13 cellular contexts compared by ENCODE assay signal in the genomic region with DNA sequence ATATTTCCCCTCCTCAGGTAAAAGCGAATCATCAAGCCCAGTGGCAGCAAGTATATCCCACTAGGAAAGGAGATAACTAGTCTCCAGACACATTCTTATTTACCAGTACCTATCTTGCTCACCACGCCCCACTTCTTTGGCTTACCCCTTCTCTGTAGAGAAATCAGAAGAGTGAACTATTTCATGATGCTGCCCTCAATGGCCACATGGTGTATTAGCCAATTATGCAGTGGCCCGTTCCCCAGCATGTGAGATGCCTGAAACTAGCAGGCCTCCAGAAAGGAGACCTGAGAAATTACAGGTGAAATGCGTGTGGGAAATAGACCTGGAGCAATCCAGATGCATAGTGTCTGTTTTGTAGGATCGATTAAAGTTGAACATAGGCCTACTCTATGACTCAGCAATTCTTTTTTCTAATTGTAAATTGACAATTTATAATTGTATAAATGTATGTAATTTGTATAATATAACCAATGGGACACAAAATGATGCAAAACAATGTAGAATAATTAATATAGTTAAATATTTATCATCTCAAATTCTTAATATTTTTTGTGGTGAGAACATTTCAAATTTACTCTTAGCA.
DNase-seq lines count a peak whose midpoint lies in the region; ATAC-seq, FAIRE-seq and TF ChIP-seq lines count a peak whose summit lies in the region.
"Had no signal": no experiment of that assay in that cellular context is flagged by ENCODE, and none has a peak within 500 bp of the region (broad histone marks: within the 10 kb centered on the region; RNA-seq: fewer than 3 reads in every experiment).

No MANE protein-coding gene starts in this region.

- no peak overlapping the region for H4K8ac ChIP-seq in H1 (ENCODE audit: extremely low read depth, insufficient read depth, low read length)

- intact Hi-C loops in cardiac septum (cut with DNase I) = no loop called here

- no peak overlapping the region for H2AFZ ChIP-seq in GM23338
- H2AFZ ChIP-seq in H1 (ENCODE audit: low read length) = no peak overlapping the region
- H2AFZ ChIP-seq: GM23248 had no signal

- H3K79me1 ChIP-seq in H1 (ENCODE audit: low read depth, low read length) = no peaks in the 10 kb centered on the region

- no peak for TF ChIP-seq POLR2A in H1 (IDR thresholded peaks at IDR 0.05; ENCODE audit: control extremely low read depth in 1 of 2, low read depth in 2 of 2, low read length in 2 of 2)

- H3K36me3 Mint-ChIP-seq in GM23338 (ENCODE audit: low read depth) = no peaks in the 10 kb centered on the region
- no peaks in the 10 kb centered on the region for H3K36me3 Mint-ChIP-seq in progenitor cell of endocrine pancreas (ENCODE audit: insufficient read depth)

- H3K9me3 ChIP-seq in H1 (ENCODE audit: insufficient read depth in 2 of 2, low read depth in 1 of 2, low read length in 1 of 2) = no peaks in the 10 kb centered on the region
- H3K9me3 ChIP-seq: BLaER1, Caco-2, HAP-1 had no signal

- no peaks in the 10 kb centered on the region for H3K36me3 ChIP-seq in GM23338 (ENCODE audit: insufficient read depth)
- no peaks in the 10 kb centered on the region for H3K36me3 ChIP-seq in H1 (ENCODE audit: control insufficient read depth in 2 of 4, insufficient read depth in 4 of 4, low read length in 3 of 4)
- H3K36me3 ChIP-seq: BLaER1, HAP-1 had no signal

- no peak overlapping the region; the same call in 1 of the 2 replicates for H3K27ac Mint-ChIP-seq in GM23338
- peak overlapping the region; percentile 38 for H3K27ac Mint-ChIP-seq in progenitor cell of endocrine pancreas
- H3K27ac Mint-ChIP-seq: CD8-positive, alpha-beta memory T cell had no signal

- H3K18ac ChIP-seq in H1 (ENCODE audit: extremely low read depth, low read length) = no peak overlapping the region

- H4K20me1 ChIP-seq in GM23338 (replicated peaks; ENCODE audit: insufficient read depth) = no peaks in the 10 kb centered on the region
- no peaks in the 10 kb centered on the region for H4K20me1 ChIP-seq in H1 (replicated peaks in 1 of 2; ENCODE audit: control insufficient read depth in 1 of 2, insufficient read depth in 2 of 2, low read length in 2 of 2)
- H4K20me1 ChIP-seq: BLaER1 had no signal

- CTCF ChIA-PET in H1 (lab: Charles Lee; ENCODE audit: partially characterized antibody) = interaction anchor here (0.6 kb wide), 1 partner anchor 68 kb away, joined by 3 read pairs; no protein-coding TSS in a partner anchor

- no peak for TF ChIP-seq RAD21 in H1 (IDR thresholded peaks at IDR 0.05 in 1 of 2, conservative IDR thresholded peaks at IDR 0.05 in 1 of 2; ENCODE audit: low read depth in 2 of 2, low read length in 2 of 2)

- no peak overlapping the region for H3K14ac ChIP-seq in H1 (ENCODE audit: insufficient read length)

- H2BK12ac ChIP-seq in H1 (ENCODE audit: low read depth, low read length) = no peak overlapping the region

- no peaks in the 10 kb centered on the region for H3F3A ChIP-seq in GM23338 (replicated peaks; ENCODE audit: low read depth)

- FAIRE-seq in H1 (lab: Jason Lieb, UNC) = peak; percentile 13
- FAIRE-seq: GM18507 had no signal

- DNase-seq in GM23338 (ENCODE audit: low spot score) = peak; percentile 34
- no peak for DNase-seq in H1 (ENCODE audit: low read depth in 1 of 2, low spot score in 2 of 2)
- no peak for DNase-seq in progenitor cell of endocrine pancreas (ENCODE audit: low spot score, unreplicated experiment)
- DNase-seq in cardiac septum (ENCODE audit: low spot score) = no peak
- no peak for DNase-seq in NCI-H2107 (lab: John Stamatoyannopoulos, UW)
- DNase-seq: AML-193; Caco-2; CD8-positive, alpha-beta memory T cell; GM23248 had no signal

- H3K4me2 ChIP-seq in GM23338 (no peak overlapping the region), H1 (ENCODE audit: insufficient read depth in 1 of 2, low read depth in 2 of 2, low read length in 2 of 2) (no peak overlapping the region)
- H3K4me2 ChIP-seq: BLaER1 had no signal

- H3K27me3 ChIP-seq in GM23338 (ENCODE audit: insufficient read depth) (no peaks in the 10 kb centered on the region), H1 (replicated peaks in 1 of 4; ENCODE audit: control insufficient read depth in 3 of 4, extremely low read depth in 1 of 4, insufficient read depth in 3 of 4, low read length in 3 of 4) (no peaks in the 10 kb centered on the region)
- H3K27me3 ChIP-seq: BLaER1 had no signal

- H3K4me1 Mint-ChIP-seq in GM23338 (peaks cover 5% of the 10 kb centered on the region; the same call in 2 of the 3 replicates), progenitor cell of endocrine pancreas (ENCODE audit: low read depth) (peaks cover 10% of the 10 kb centered on the region)
- H3K4me1 Mint-ChIP-seq: CD8-positive, alpha-beta memory T cell had no signal

- H3K27ac ChIP-seq in GM23338 (ENCODE audit: low read depth) = no peak overlapping the region
- no peak overlapping the region for H3K27ac ChIP-seq in H1 (ENCODE audit: low read depth, low read length)
- H3K27ac ChIP-seq: BLaER1, GM23248 had no signal

- no peaks in the 10 kb centered on the region for H3K79me2 ChIP-seq in GM23338 (replicated peaks; ENCODE audit: insufficient read depth)
- H3K79me2 ChIP-seq in H1 (ENCODE audit: control insufficient read depth in 1 of 2, insufficient read depth in 2 of 2, low read length in 2 of 2) = no peaks in the 10 kb centered on the region

- peak; percentile 60 for ATAC-seq in GM23338
- ATAC-seq in HG03175 (IDR thresholded peaks at IDR 0.05; ENCODE audit: unreplicated experiment) = no peak

- H3K9me2 ChIP-seq in GM23338 (ENCODE audit: insufficient read depth) = no peaks in the 10 kb centered on the region

- H3K4me1 ChIP-seq in GM23338 (ENCODE audit: insufficient read depth) (no peaks in the 10 kb centered on the region; the same call in 1 of the 2 replicates), H1 (replicated peaks in 1 of 4; ENCODE audit: control insufficient read depth in 3 of 4, insufficient read depth in 4 of 4, low read length in 3 of 4) (peaks cover 0 to 2% (median 0%) of the 10 kb centered on the region in 4 experiments; a peak in 3 of 7 replicates)
- H3K4me1 ChIP-seq: BLaER1, Caco-2 had no signal

- H3K23ac ChIP-seq in H1 (ENCODE audit: insufficient read length) = no peak overlapping the region

- H4K5ac ChIP-seq in H1 (ENCODE audit: insufficient read length, low read depth, low read length) = no peak overlapping the region

- no peak overlapping the region for H4K91ac ChIP-seq in H1 (replicated peaks; ENCODE audit: insufficient read length, low read length)

- no peaks in the 10 kb centered on the region for H3K9me3 Mint-ChIP-seq in GM23338
- H3K9me3 Mint-ChIP-seq in progenitor cell of endocrine pancreas (ENCODE audit: low read depth) = no peaks in the 10 kb centered on the region
- H3K9me3 Mint-ChIP-seq: CD8-positive, alpha-beta memory T cell had no signal

- H3K4me3 ChIP-seq in GM23338 = no peak overlapping the region
- H3K4me3 ChIP-seq in H1 (ENCODE audit: extremely low read depth in 1 of 4, insufficient read depth in 2 of 4, low read depth in 3 of 4, low read length in 4 of 4) = no peak overlapping the region
- H3K4me3 ChIP-seq: BLaER1, GM23248, HAP-1 had no signal

- no peak overlapping the region for H2BK20ac ChIP-seq in H1 (ENCODE audit: low read length)

- H3K27me3 Mint-ChIP-seq in GM23338 (ENCODE audit: insufficient read depth, low read depth, poor library complexity) = no peaks in the 10 kb centered on the region
- H3K27me3 Mint-ChIP-seq in progenitor cell of endocrine pancreas = no peaks in the 10 kb centered on the region

- no peak for TF ChIP-seq EP300 in H1 (IDR thresholded peaks at IDR 0.05; ENCODE audit: borderline replicate concordance in 1 of 2, low read depth in 2 of 2, low read length in 2 of 2)

- H3K56ac ChIP-seq in H1 (replicated peaks; ENCODE audit: insufficient read length, low read depth, low read length) = no peak overlapping the region

- no peak overlapping the region for H2BK15ac ChIP-seq in H1 (ENCODE audit: low read length)

- no peak overlapping the region for H3K4ac ChIP-seq in H1 (replicated peaks; ENCODE audit: insufficient read length, low read depth, low read length)

- no peaks in the 10 kb centered on the region for H3K23me2 ChIP-seq in H1 (ENCODE audit: low read depth, low read length)

- H2BK120ac ChIP-seq in H1 (replicated peaks; ENCODE audit: low read depth, low read length) = no peak overlapping the region

- POLR2A ChIA-PET in H1 (lab: Charles Lee; ENCODE audit: partially characterized antibody) = interaction anchor here (1.0 kb wide), 1 partner anchor 38 kb away, joined by 3 read pairs; no protein-coding TSS in a partner anchor

- WGBS in H1 (ENCODE audit: extremely low coverage in 1 of 2, insufficient coverage in 1 of 2, insufficient read length in 1 of 2, insufficient replicate concordance in 2 of 2, low coverage in 1 of 2, low lambda C conversion rate in 2 of 2, missing lambda C conversion rate in 1 of 2), 2 experiments = 85% methylated on average over 5 of the region's 5 CpGs; no CpG with 5 or more reads in 1 of the 2 experiments

- no peak overlapping the region for H2BK5ac ChIP-seq in H1 (ENCODE audit: low read depth, low read length)

- TF ChIP-seq CTCF in GM23338 (conservative IDR thresholded peaks at IDR 0.05; ENCODE audit: low read depth in 2 of 2) (0 out of 4 replicates have a peak, but pooled peaks have one; percentile 4 to 10), H1 (IDR thresholded peaks at IDR 0.05; ENCODE audit: control extremely low read depth in 1 of 3, insufficient read depth in 1 of 3, low read depth in 1 of 3, low read length in 3 of 3) (peak in 1 of 3 experiments; percentile 16; a peak in 1 of 4 replicates), progenitor cell of endocrine pancreas (IDR thresholded peaks at IDR 0.05; ENCODE audit: unreplicated experiment) (no peak)

- no peak overlapping the region for H2AK5ac ChIP-seq in H1 (ENCODE audit: low read depth, low read length)

- H3K9ac ChIP-seq in H1 (replicated peaks in 1 of 4; ENCODE audit: extremely low read depth in 1 of 4, low read depth in 3 of 4, low read length in 3 of 4) = no peak overlapping the region
- H3K9ac ChIP-seq: BLaER1, GM23248 had no signal

- H3K4me3 Mint-ChIP-seq in GM23338 (no peak overlapping the region), progenitor cell of endocrine pancreas (ENCODE audit: low read depth) (no peak overlapping the region)
- H3K4me3 Mint-ChIP-seq: CD8-positive, alpha-beta memory T cell had no signal

TF ChIP-seq in GM23338, 12 proteins besides CTCF, POLR2A, EP300 and RAD21 (continues in another document):
- TF ChIP-seq STAT1 (IDR thresholded peaks at IDR 0.05; ENCODE audit: unreplicated experiment) = no peak
- TF ChIP-seq NANOG (IDR thresholded peaks at IDR 0.05; ENCODE audit: borderline replicate concordance) = no peak

TF ChIP-seq in H1, 55 proteins besides CTCF, POLR2A, EP300 and RAD21:
- no peak for TF ChIP-seq ZNF274 (IDR thresholded peaks at IDR 0.05; ENCODE audit: borderline replicate concordance, extremely low read depth, low read length)
- no peak for TF ChIP-seq NANOG (IDR thresholded peaks at IDR 0.05; ENCODE audit: insufficient read depth, low read depth, low read length, poor library complexity, severe bottlenecking)
- TF ChIP-seq JUN (IDR thresholded peaks at IDR 0.05; ENCODE audit: low read depth, low read length) = no peak
- no peak for TF ChIP-seq POLR2AphosphoS5 (IDR thresholded peaks at IDR 0.05; ENCODE audit: low read depth, low read length)
- TF ChIP-seq SP2 (IDR thresholded peaks at IDR 0.05; ENCODE audit: low read length) = no peak
